ENCODE assay signal across 1 cellular context in the genomic region with DNA sequence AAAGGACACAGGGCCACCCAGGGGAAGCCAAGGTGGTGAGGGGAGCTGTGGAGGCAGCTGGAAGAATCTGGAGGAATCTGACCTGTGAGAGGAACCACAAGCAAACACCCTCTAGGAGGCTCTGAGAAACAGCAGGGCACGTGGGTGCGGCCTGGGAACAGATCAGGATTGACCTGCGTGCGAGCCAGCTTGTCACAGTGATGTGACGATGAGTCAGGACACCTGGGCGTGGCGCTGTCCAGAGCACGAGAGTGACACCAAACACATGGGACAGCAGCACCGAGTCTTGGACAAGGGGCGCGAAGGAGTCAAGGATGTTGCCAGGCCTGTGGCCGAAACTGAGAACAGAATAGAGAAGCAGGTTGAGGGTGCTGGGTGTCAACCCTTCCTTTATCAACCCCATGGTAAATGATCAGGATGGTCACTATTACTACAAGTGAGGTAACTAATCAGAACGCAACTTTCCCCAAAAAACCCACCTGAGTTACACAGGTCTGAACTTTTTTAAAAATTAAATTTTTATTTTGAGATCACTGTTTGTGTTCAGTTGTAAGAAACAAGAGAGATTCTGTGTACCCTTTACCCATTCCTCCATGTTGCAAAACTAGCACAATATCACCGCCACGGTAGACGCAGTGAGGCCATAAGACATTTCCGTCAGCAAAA.
A peak's percentile ranks its signal among the peaks of the same experiment; 100 is the strongest.
TF ChIP-seq lines count a peak whose summit lies in the region.

No MANE protein-coding gene starts in this region.

TF ChIP-seq in HepG2, 621 proteins besides CTCF, POLR2A, EP300 and RAD21 (continued from another document and continues in another):
- TF ChIP-seq, protein P1, sequence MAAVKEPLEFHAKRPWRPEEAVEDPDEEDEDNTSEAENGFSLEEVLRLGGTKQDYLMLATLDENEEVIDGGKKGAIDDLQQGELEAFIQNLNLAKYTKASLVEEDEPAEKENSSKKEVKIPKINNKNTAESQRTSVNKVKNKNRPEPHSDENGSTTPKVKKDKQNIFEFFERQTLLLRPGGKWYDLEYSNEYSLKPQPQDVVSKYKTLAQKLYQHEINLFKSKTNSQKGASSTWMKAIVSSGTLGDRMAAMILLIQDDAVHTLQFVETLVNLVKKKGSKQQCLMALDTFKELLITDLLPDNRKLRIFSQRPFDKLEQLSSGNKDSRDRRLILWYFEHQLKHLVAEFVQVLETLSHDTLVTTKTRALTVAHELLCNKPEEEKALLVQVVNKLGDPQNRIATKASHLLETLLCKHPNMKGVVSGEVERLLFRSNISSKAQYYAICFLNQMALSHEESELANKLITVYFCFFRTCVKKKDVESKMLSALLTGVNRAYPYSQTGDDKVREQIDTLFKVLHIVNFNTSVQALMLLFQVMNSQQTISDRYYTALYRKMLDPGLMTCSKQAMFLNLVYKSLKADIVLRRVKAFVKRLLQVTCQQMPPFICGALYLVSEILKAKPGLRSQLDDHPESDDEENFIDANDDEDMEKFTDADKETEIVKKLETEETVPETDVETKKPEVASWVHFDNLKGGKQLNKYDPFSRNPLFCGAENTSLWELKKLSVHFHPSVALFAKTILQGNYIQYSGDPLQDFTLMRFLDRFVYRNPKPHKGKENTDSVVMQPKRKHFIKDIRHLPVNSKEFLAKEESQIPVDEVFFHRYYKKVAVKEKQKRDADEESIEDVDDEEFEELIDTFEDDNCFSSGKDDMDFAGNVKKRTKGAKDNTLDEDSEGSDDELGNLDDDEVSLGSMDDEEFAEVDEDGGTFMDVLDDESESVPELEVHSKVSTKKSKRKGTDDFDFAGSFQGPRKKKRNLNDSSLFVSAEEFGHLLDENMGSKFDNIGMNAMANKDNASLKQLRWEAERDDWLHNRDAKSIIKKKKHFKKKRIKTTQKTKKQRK (IDR thresholded peaks at IDR 0.05; ENCODE audit: low read length): no peak
- TF ChIP-seq, protein P2, sequence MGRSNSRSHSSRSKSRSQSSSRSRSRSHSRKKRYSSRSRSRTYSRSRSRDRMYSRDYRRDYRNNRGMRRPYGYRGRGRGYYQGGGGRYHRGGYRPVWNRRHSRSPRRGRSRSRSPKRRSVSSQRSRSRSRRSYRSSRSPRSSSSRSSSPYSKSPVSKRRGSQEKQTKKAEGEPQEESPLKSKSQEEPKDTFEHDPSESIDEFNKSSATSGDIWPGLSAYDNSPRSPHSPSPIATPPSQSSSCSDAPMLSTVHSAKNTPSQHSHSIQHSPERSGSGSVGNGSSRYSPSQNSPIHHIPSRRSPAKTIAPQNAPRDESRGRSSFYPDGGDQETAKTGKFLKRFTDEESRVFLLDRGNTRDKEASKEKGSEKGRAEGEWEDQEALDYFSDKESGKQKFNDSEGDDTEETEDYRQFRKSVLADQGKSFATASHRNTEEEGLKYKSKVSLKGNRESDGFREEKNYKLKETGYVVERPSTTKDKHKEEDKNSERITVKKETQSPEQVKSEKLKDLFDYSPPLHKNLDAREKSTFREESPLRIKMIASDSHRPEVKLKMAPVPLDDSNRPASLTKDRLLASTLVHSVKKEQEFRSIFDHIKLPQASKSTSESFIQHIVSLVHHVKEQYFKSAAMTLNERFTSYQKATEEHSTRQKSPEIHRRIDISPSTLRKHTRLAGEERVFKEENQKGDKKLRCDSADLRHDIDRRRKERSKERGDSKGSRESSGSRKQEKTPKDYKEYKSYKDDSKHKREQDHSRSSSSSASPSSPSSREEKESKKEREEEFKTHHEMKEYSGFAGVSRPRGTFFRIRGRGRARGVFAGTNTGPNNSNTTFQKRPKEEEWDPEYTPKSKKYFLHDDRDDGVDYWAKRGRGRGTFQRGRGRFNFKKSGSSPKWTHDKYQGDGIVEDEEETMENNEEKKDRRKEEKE (IDR thresholded peaks at IDR 0.05): no peak
- TF ChIP-seq KLF15 (CRISPR knock-in tag; IDR thresholded peaks at IDR 0.05; ENCODE audit: borderline replicate concordance) (no peak), DNMT3B (CRISPR knock-in tag; conservative IDR thresholded peaks at IDR 0.05) (peak; percentile 65; the same call in 1 of the 2 replicates), RXRA (CRISPR knock-in tag; IDR thresholded peaks at IDR 0.05) (peak; percentile 59; the same call in 1 of the 2 replicates), ETV5 (CRISPR knock-in tag; IDR thresholded peaks at IDR 0.05; ENCODE audit: borderline replicate concordance) (peak; percentile 51; the same call in 1 of the 2 replicates), JUN (CRISPR knock-in tag; IDR thresholded peaks at IDR 0.05) (no peak; the same call in none of the 2 replicates), MED8 (CRISPR knock-in tag; IDR thresholded peaks at IDR 0.05; ENCODE audit: insufficient replicate concordance) (no peak), POLR2AphosphoS2 (IDR thresholded peaks at IDR 0.05; ENCODE audit: low read depth, low read length) (no peak), ZNF644 (CRISPR knock-in tag; IDR thresholded peaks at IDR 0.05; ENCODE audit: low read depth) (peak; percentile 58; the same call in 1 of the 2 replicates), PHF8 (CRISPR knock-in tag; IDR thresholded peaks at IDR 0.05) (no peak), ZNF672 (CRISPR knock-in tag; IDR thresholded peaks at IDR 0.05) (no peak), KLF11 (CRISPR knock-in tag; IDR thresholded peaks at IDR 0.05) (peak; percentile 66; the same call in 1 of the 2 replicates), STAG1 (CRISPR knock-in tag; IDR thresholded peaks at IDR 0.05) (0 out of 2 replicates have a peak, but pooled peaks have one; percentile 20), PRPF4 (IDR thresholded peaks at IDR 0.05; ENCODE audit: low read depth, low read length, poor library complexity, severe bottlenecking) (no peak), ZNF720 (CRISPR knock-in tag; IDR thresholded peaks at IDR 0.05) (no peak), TBX2 (CRISPR knock-in tag; IDR thresholded peaks at IDR 0.05; ENCODE audit: borderline replicate concordance) (no peak; the same call in none of the 2 replicates), ISX (CRISPR knock-in tag; conservative IDR thresholded peaks at IDR 0.05) (no peak), HNRNPK (IDR thresholded peaks at IDR 0.05; ENCODE audit: low read depth, low read length, poor library complexity, severe bottlenecking) (no peak), RBFOX2 (IDR thresholded peaks at IDR 0.05; ENCODE audit: low read depth, low read length) (no peak), RBM22 (optimal IDR thresholded peaks at IDR 0.05; ENCODE audit: low read length) (peak; percentile 49), ZEB1 (IDR thresholded peaks at IDR 0.05; ENCODE audit: insufficient replicate concordance, low read depth) (peak; percentile 13), KLF6 (CRISPR knock-in tag; IDR thresholded peaks at IDR 0.05) (no peak), RFX5 (IDR thresholded peaks at IDR 0.05; ENCODE audit: low read depth, low read length) (peak; percentile 24; the same call in 1 of the 2 replicates), DPF2 (CRISPR knock-in tag; IDR thresholded peaks at IDR 0.05; ENCODE audit: borderline replicate concordance, low read depth) (no peak)
- TF ChIP-seq, protein P3, sequence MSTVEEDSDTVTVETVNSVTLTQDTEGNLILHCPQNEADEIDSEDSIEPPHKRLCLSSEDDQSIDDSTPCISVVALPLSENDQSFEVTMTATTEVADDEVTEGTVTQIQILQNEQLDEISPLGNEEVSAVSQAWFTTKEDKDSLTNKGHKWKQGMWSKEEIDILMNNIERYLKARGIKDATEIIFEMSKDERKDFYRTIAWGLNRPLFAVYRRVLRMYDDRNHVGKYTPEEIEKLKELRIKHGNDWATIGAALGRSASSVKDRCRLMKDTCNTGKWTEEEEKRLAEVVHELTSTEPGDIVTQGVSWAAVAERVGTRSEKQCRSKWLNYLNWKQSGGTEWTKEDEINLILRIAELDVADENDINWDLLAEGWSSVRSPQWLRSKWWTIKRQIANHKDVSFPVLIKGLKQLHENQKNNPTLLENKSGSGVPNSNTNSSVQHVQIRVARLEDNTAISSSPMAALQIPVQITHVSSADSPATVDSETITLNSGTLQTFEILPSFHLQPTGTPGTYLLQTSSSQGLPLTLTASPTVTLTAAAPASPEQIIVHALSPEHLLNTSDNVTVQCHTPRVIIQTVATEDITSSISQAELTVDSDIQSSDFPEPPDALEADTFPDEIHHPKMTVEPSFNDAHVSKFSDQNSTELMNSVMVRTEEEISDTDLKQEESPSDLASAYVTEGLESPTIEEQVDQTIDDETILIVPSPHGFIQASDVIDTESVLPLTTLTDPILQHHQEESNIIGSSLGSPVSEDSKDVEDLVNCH (CRISPR knock-in tag; IDR thresholded peaks at IDR 0.05): 0 out of 2 replicates have a peak, but pooled peaks have one; percentile 91
- TF ChIP-seq, protein P4, sequence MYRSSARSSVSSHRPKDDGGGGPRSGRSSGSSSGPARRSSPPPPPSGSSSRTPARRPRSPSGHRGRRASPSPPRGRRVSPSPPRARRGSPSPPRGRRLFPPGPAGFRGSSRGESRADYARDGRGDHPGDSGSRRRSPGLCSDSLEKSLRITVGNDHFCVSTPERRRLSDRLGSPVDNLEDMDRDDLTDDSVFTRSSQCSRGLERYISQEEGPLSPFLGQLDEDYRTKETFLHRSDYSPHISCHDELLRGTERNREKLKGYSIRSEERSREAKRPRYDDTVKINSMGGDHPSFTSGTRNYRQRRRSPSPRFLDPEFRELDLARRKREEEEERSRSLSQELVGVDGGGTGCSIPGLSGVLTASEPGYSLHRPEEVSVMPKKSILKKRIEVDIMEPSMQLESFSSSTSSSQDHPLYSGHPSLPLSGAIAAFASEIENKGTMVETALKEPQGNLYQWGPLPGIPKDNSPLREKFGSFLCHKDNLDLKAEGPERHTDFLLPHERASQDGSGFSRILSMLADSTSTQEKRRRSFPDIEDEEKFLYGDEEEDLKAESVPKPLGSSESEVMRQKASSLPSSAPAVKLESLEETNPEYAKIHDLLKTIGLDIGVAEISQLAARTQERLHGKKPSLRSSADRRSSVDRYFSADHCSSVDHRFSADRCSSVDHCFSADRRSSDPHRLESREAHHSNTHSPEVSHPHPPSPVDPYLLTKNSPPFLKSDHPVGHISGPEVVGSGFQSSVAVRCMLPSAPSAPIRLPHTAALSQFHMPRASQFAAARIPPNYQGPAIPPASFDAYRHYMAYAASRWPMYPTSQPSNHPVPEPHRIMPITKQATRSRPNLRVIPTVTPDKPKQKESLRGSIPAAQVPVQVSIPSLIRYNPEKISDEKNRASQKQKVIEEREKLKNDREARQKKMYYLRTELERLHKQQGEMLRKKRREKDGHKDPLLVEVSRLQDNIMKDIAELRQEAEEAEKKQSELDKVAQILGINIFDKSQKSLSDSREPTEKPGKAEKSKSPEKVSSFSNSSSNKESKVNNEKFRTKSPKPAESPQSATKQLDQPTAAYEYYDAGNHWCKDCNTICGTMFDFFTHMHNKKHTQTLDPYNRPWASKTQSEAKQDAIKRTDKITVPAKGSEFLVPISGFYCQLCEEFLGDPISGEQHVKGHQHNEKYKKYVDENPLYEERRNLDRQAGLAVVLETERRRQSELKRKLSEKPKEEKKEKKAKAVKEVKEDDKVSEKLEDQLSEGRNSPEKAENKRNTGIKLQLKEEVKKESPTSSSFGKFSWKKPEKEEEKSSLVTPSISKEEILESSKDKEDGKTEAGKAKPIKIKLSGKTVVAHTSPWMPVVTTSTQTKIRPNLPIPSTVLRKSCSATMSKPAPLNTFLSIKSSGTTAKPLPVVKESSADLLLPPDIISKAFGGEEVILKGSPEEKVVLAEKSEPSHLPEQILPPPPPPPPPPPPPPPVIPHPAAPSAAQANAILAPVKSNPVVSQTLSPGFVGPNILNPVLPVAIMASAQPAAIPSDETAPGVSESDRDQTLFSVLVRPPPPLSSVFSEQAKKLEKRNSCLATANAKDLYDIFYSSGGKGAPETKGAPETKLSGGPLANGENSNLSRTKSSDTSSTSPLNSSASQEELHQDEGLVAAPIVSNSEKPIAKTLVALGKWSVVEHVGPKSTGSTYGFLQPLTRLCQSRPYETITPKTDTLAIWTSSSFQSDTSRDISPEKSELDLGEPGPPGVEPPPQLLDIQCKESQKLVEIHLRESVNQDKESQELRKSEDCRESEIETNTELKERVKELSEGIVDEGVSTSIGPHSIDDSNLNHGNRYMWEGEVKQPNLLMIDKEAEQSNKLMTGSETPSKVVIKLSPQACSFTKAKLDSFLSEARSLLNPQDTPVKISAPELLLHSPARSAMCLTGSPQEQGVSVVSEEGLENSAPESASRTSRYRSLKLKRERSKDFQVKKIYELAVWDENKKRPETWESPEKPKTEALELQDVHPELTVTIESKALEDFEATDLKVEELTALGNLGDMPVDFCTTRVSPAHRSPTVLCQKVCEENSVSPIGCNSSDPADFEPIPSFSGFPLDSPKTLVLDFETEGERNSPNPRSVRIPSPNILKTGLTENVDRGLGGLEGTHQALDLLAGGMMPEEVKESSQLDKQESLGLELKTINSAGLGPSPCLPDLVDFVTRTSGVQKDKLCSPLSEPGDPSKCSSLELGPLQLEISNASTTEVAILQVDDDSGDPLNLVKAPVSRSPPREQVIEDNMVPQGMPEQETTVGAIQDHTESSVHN (CRISPR knock-in tag; IDR thresholded peaks at IDR 0.05): 0 out of 2 replicates have a peak, but pooled peaks have one; percentile 2
- TF ChIP-seq, protein P5, sequence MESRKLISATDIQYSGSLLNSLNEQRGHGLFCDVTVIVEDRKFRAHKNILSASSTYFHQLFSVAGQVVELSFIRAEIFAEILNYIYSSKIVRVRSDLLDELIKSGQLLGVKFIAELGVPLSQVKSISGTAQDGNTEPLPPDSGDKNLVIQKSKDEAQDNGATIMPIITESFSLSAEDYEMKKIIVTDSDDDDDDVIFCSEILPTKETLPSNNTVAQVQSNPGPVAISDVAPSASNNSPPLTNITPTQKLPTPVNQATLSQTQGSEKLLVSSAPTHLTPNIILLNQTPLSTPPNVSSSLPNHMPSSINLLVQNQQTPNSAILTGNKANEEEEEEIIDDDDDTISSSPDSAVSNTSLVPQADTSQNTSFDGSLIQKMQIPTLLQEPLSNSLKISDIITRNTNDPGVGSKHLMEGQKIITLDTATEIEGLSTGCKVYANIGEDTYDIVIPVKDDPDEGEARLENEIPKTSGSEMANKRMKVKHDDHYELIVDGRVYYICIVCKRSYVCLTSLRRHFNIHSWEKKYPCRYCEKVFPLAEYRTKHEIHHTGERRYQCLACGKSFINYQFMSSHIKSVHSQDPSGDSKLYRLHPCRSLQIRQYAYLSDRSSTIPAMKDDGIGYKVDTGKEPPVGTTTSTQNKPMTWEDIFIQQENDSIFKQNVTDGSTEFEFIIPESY (CRISPR knock-in tag; IDR thresholded peaks at IDR 0.05): peak; percentile 86
- TF ChIP-seq, protein P6, sequence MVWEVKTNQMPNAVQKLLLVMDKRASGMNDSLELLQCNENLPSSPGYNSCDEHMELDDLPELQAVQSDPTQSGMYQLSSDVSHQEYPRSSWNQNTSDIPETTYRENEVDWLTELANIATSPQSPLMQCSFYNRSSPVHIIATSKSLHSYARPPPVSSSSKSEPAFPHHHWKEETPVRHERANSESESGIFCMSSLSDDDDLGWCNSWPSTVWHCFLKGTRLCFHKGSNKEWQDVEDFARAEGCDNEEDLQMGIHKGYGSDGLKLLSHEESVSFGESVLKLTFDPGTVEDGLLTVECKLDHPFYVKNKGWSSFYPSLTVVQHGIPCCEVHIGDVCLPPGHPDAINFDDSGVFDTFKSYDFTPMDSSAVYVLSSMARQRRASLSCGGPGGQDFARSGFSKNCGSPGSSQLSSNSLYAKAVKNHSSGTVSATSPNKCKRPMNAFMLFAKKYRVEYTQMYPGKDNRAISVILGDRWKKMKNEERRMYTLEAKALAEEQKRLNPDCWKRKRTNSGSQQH (CRISPR knock-in tag; IDR thresholded peaks at IDR 0.05; ENCODE audit: low read depth): peak; percentile 73; the same call in 1 of the 2 replicates
- TF ChIP-seq, protein P7, sequence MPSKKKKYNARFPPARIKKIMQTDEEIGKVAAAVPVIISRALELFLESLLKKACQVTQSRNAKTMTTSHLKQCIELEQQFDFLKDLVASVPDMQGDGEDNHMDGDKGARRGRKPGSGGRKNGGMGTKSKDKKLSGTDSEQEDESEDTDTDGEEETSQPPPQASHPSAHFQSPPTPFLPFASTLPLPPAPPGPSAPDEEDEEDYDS (CRISPR knock-in tag; IDR thresholded peaks at IDR 0.05): peak; percentile 70
